ENCODE assay signal across 7 cellular contexts in genomic region chr16:3884398-3884797, GRCh38.
"Had no signal": no experiment of that assay in that cellular context is flagged by ENCODE, and none has a peak within 500 bp of the region (broad histone marks: within the 10 kb centered on the region; RNA-seq: fewer than 3 reads in every experiment).

No MANE protein-coding gene starts in this region.

- ATAC-seq: GM23338 had no signal

- H3K4me3 ChIP-seq: GM23338 had no signal

- FAIRE-seq: H1, H54, HTR-8/SVneo had no signal

- H3K4me2 ChIP-seq: GM23338 had no signal

- DNase-seq: H9, HCEC 1CT, KBM-7 had no signal

- H2AFZ ChIP-seq: GM23338 had no signal
